ENCODE assay signal across 1 cellular context in the genomic region with DNA sequence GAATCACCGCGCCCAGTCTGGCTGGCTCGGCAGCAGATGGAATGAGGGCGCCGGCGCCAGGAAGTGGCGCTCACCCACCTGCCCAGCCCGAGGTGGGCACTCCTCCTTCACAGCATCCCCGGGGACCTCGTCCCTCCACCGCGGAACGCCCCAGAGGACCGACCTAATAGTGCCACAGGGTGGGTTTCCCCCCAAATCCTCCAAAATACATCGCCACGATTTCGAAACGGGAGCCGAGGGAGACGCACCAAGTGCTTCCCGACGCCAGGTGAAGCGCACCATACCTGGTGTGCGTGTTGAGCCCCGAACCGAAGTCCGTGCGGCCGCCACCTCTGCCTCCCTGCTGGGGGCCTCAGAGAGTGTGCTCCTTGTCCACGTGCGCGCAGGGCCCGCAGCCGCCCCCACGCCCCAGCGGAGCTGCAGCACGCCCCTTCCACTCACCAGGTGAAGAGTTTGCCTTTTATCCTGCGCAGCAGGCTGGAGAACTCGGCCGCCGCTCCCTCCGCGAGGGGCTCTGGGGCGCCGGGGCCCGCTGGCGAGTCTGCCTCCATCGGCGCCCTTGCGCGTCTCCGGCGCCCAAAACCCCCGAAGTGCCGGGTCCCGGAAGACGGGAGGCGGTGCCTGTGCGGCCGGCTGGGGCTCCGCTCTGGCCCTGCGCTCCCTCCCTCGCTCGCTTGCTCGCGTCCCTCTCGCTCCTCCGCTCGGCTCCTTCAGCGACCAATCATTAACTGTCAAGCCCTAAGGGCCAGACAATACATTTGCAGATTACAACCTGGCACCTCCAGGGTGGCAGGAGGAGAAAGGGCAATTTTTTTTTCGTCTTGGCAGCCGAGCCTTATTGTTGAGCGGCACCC.
TF ChIP-seq lines count a peak whose summit lies in the region.

A gene with protein sequence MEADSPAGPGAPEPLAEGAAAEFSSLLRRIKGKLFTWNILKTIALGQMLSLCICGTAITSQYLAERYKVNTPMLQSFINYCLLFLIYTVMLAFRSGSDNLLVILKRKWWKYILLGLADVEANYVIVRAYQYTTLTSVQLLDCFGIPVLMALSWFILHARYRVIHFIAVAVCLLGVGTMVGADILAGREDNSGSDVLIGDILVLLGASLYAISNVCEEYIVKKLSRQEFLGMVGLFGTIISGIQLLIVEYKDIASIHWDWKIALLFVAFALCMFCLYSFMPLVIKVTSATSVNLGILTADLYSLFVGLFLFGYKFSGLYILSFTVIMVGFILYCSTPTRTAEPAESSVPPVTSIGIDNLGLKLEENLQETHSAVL (minus strand): TSS at position 571 of the 854 bp plus-strand sequence. CDS start 20 bp downstream, at position 551.

TF ChIP-seq in HepG2, 621 proteins besides CTCF, POLR2A, EP300 and RAD21 (continued from another document and continues in another):
- TF ChIP-seq, protein P1, sequence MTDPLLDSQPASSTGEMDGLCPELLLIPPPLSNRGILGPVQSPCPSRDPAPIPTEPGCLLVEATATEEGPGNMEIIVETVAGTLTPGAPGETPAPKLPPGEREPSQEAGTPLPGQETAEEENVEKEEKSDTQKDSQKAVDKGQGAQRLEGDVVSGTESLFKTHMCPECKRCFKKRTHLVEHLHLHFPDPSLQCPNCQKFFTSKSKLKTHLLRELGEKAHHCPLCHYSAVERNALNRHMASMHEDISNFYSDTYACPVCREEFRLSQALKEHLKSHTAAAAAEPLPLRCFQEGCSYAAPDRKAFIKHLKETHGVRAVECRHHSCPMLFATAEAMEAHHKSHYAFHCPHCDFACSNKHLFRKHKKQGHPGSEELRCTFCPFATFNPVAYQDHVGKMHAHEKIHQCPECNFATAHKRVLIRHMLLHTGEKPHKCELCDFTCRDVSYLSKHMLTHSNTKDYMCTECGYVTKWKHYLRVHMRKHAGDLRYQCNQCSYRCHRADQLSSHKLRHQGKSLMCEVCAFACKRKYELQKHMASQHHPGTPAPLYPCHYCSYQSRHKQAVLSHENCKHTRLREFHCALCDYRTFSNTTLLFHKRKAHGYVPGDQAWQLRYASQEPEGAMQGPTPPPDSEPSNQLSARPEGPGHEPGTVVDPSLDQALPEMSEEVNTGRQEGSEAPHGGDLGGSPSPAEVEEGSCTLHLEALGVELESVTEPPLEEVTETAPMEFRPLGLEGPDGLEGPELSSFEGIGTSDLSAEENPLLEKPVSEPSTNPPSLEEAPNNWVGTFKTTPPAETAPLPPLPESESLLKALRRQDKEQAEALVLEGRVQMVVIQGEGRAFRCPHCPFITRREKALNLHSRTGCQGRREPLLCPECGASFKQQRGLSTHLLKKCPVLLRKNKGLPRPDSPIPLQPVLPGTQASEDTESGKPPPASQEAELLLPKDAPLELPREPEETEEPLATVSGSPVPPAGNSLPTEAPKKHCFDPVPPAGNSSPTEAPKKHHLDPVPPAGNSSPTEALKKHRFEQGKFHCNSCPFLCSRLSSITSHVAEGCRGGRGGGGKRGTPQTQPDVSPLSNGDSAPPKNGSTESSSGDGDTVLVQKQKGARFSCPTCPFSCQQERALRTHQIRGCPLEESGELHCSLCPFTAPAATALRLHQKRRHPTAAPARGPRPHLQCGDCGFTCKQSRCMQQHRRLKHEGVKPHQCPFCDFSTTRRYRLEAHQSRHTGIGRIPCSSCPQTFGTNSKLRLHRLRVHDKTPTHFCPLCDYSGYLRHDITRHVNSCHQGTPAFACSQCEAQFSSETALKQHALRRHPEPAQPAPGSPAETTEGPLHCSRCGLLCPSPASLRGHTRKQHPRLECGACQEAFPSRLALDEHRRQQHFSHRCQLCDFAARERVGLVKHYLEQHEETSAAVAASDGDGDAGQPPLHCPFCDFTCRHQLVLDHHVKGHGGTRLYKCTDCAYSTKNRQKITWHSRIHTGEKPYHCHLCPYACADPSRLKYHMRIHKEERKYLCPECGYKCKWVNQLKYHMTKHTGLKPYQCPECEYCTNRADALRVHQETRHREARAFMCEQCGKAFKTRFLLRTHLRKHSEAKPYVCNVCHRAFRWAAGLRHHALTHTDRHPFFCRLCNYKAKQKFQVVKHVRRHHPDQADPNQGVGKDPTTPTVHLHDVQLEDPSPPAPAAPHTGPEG (CRISPR knock-in tag; IDR thresholded peaks at IDR 0.05), result 0 out of 2 replicates have a peak, but pooled peaks have one; percentile 21
- TF ChIP-seq TARDBP (CRISPR knock-in tag; IDR thresholded peaks at IDR 0.05) (peak; percentile 55; the same call in 1 of the 2 replicates), ZNF563 (CRISPR knock-in tag; IDR thresholded peaks at IDR 0.05) (peak; percentile 79), KMT2A (CRISPR knock-in tag; IDR thresholded peaks at IDR 0.05) (peak; percentile 76; the same call in 1 of the 2 replicates), BRCA1 (CRISPR knock-in tag; IDR thresholded peaks at IDR 0.05) (no peak; the same call in 1 of the 2 replicates), ZNF124 (CRISPR knock-in tag; IDR thresholded peaks at IDR 0.05) (peak; percentile 39), ZNF17 (CRISPR knock-in tag; IDR thresholded peaks at IDR 0.05) (no peak), ZNF549 (CRISPR knock-in tag; IDR thresholded peaks at IDR 0.05) (no peak), ZEB1 (IDR thresholded peaks at IDR 0.05; ENCODE audit: insufficient replicate concordance, low read depth) (peak; percentile 93), ZNF749 (CRISPR knock-in tag; IDR thresholded peaks at IDR 0.05; ENCODE audit: borderline replicate concordance) (0 out of 2 replicates have a peak, but pooled peaks have one; percentile 52), ZNF282 (IDR thresholded peaks at IDR 0.05; ENCODE audit: partially characterized antibody) (no peak), ZNF670 (CRISPR knock-in tag; IDR thresholded peaks at IDR 0.05; ENCODE audit: borderline replicate concordance) (no peak), ZNF781 (CRISPR knock-in tag; IDR thresholded peaks at IDR 0.05; ENCODE audit: borderline replicate concordance, not compliant biosample characterization) (peak; percentile 35), KLF15 (CRISPR knock-in tag; IDR thresholded peaks at IDR 0.05; ENCODE audit: borderline replicate concordance) (no peak), KDM5B (CRISPR knock-in tag; IDR thresholded peaks at IDR 0.05; ENCODE audit: borderline replicate concordance) (peak; percentile 87; the same call in 1 of the 2 replicates), ZSCAN30 (CRISPR knock-in tag; IDR thresholded peaks at IDR 0.05) (no peak), GLI4 (CRISPR knock-in tag; IDR thresholded peaks at IDR 0.05; ENCODE audit: borderline replicate concordance) (peak; percentile 62; the same call in 1 of the 2 replicates), BORCS8-MEF2B (CRISPR knock-in tag; IDR thresholded peaks at IDR 0.05) (peak; percentile 86), SMAD3 (CRISPR knock-in tag; IDR thresholded peaks at IDR 0.05) (no peak), KLF16 (CRISPR knock-in tag; IDR thresholded peaks at IDR 0.05) (peak in 1 of 2 experiments; percentile 68; a peak in 1 of 4 replicates), ZFP1 (CRISPR knock-in tag; IDR thresholded peaks at IDR 0.05) (no peak)
- TF ChIP-seq, protein P2, sequence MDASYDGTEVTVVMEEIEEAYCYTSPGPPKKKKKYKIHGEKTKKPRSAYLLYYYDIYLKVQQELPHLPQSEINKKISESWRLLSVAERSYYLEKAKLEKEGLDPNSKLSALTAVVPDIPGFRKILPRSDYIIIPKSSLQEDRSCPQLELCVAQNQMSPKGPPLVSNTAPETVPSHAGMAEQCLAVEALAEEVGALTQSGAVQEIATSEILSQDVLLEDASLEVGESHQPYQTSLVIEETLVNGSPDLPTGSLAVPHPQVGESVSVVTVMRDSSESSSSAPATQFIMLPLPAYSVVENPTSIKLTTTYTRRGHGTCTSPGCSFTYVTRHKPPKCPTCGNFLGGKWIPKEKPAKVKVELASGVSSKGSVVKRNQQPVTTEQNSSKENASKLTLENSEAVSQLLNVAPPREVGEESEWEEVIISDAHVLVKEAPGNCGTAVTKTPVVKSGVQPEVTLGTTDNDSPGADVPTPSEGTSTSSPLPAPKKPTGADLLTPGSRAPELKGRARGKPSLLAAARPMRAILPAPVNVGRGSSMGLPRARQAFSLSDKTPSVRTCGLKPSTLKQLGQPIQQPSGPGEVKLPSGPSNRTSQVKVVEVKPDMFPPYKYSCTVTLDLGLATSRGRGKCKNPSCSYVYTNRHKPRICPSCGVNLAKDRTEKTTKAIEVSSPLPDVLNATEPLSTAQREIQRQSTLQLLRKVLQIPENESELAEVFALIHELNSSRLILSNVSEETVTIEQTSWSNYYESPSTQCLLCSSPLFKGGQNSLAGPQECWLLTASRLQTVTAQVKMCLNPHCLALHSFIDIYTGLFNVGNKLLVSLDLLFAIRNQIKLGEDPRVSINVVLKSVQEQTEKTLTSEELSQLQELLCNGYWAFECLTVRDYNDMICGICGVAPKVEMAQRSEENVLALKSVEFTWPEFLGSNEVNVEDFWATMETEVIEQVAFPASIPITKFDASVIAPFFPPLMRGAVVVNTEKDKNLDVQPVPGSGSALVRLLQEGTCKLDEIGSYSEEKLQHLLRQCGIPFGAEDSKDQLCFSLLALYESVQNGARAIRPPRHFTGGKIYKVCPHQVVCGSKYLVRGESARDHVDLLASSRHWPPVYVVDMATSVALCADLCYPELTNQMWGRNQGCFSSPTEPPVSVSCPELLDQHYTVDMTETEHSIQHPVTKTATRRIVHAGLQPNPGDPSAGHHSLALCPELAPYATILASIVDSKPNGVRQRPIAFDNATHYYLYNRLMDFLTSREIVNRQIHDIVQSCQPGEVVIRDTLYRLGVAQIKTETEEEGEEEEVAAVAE (CRISPR knock-in tag; IDR thresholded peaks at IDR 0.05; ENCODE audit: borderline replicate concordance), result no peak
- TF ChIP-seq, protein P3, sequence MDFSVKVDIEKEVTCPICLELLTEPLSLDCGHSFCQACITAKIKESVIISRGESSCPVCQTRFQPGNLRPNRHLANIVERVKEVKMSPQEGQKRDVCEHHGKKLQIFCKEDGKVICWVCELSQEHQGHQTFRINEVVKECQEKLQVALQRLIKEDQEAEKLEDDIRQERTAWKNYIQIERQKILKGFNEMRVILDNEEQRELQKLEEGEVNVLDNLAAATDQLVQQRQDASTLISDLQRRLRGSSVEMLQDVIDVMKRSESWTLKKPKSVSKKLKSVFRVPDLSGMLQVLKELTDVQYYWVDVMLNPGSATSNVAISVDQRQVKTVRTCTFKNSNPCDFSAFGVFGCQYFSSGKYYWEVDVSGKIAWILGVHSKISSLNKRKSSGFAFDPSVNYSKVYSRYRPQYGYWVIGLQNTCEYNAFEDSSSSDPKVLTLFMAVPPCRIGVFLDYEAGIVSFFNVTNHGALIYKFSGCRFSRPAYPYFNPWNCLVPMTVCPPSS (IDR thresholded peaks at IDR 0.05), result no peak
- TF ChIP-seq, protein P4, sequence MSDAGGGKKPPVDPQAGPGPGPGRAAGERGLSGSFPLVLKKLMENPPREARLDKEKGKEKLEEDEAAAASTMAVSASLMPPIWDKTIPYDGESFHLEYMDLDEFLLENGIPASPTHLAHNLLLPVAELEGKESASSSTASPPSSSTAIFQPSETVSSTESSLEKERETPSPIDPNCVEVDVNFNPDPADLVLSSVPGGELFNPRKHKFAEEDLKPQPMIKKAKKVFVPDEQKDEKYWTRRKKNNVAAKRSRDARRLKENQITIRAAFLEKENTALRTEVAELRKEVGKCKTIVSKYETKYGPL (CRISPR knock-in tag; IDR thresholded peaks at IDR 0.05), result no peak
- TF ChIP-seq, protein P5, sequence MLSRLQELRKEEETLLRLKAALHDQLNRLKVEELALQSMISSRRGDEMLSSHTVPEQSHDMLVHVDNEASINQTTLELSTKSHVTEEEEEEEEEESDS (CRISPR knock-in tag; IDR thresholded peaks at IDR 0.05; ENCODE audit: borderline replicate concordance), result no peak
- TF ChIP-seq, protein P6, sequence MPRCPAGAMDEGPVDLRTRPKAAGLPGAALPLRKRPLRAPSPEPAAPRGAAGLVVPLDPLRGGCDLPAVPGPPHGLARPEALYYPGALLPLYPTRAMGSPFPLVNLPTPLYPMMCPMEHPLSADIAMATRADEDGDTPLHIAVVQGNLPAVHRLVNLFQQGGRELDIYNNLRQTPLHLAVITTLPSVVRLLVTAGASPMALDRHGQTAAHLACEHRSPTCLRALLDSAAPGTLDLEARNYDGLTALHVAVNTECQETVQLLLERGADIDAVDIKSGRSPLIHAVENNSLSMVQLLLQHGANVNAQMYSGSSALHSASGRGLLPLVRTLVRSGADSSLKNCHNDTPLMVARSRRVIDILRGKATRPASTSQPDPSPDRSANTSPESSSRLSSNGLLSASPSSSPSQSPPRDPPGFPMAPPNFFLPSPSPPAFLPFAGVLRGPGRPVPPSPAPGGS (CRISPR knock-in tag; IDR thresholded peaks at IDR 0.05), result no peak; the same call in 1 of the 2 replicates
- TF ChIP-seq, protein P7, sequence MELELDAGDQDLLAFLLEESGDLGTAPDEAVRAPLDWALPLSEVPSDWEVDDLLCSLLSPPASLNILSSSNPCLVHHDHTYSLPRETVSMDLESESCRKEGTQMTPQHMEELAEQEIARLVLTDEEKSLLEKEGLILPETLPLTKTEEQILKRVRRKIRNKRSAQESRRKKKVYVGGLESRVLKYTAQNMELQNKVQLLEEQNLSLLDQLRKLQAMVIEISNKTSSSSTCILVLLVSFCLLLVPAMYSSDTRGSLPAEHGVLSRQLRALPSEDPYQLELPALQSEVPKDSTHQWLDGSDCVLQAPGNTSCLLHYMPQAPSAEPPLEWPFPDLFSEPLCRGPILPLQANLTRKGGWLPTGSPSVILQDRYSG (CRISPR knock-in tag; IDR thresholded peaks at IDR 0.05), result peak; percentile 74; the same call in 1 of the 2 replicates
- TF ChIP-seq, protein P8, sequence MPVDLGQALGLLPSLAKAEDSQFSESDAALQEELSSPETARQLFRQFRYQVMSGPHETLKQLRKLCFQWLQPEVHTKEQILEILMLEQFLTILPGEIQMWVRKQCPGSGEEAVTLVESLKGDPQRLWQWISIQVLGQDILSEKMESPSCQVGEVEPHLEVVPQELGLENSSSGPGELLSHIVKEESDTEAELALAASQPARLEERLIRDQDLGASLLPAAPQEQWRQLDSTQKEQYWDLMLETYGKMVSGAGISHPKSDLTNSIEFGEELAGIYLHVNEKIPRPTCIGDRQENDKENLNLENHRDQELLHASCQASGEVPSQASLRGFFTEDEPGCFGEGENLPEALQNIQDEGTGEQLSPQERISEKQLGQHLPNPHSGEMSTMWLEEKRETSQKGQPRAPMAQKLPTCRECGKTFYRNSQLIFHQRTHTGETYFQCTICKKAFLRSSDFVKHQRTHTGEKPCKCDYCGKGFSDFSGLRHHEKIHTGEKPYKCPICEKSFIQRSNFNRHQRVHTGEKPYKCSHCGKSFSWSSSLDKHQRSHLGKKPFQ (CRISPR knock-in tag; IDR thresholded peaks at IDR 0.05; ENCODE audit: insufficient replicate concordance), result peak; percentile 53
- TF ChIP-seq, protein P9, sequence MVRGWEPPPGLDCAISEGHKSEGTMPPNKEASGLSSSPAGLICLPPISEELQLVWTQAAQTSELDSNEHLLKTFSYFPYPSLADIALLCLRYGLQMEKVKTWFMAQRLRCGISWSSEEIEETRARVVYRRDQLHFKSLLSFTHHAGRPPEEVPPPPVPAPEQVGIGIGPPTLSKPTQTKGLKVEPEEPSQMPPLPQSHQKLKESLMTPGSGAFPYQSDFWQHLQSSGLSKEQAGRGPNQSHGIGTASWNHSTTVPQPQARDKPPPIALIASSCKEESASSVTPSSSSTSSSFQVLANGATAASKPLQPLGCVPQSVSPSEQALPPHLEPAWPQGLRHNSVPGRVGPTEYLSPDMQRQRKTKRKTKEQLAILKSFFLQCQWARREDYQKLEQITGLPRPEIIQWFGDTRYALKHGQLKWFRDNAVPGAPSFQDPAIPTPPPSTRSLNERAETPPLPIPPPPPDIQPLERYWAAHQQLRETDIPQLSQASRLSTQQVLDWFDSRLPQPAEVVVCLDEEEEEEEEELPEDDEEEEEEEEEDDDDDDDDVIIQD (CRISPR knock-in tag; IDR thresholded peaks at IDR 0.05; ENCODE audit: low read depth), result no peak
- TF ChIP-seq, protein P10, sequence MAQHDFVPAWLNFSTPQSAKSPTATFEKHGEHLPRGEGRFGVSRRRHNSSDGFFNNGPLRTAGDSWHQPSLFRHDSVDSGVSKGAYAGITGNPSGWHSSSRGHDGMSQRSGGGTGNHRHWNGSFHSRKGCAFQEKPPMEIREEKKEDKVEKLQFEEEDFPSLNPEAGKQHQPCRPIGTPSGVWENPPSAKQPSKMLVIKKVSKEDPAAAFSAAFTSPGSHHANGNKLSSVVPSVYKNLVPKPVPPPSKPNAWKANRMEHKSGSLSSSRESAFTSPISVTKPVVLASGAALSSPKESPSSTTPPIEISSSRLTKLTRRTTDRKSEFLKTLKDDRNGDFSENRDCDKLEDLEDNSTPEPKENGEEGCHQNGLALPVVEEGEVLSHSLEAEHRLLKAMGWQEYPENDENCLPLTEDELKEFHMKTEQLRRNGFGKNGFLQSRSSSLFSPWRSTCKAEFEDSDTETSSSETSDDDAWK (CRISPR knock-in tag; IDR thresholded peaks at IDR 0.05), result no peak
